ENCODE assay signal across 8 cellular contexts in genomic region chr1:100463809-100464424, GRCh38.
DNase-seq lines count a peak whose midpoint lies in the region; ATAC-seq and TF ChIP-seq lines count a peak whose summit lies in the region.

No MANE protein-coding gene starts in this region.

- H3K9me3 ChIP-seq in RWPE2 (ENCODE audit: severe bottlenecking) (no peaks in the 10 kb centered on the region), adipocyte (ENCODE audit: control insufficient read depth, low read length) (no peaks in the 10 kb centered on the region)

- H3K4me3 ChIP-seq in H7 (ENCODE audit: insufficient read depth, low read depth, low read length) (no peak overlapping the region), RWPE2 (ENCODE audit: severe bottlenecking) (no peak overlapping the region), adipocyte (ENCODE audit: low read length) (no peak overlapping the region)

- TF ChIP-seq CTCF in GM12872 (IDR thresholded peaks at IDR 0.05; ENCODE audit: insufficient read depth, low read depth, low read length) (peak; percentile 87), RWPE2 (IDR thresholded peaks at IDR 0.05; ENCODE audit: poor library complexity, severe bottlenecking) (peak; percentile 75)

- ATAC-seq in RWPE2 (ENCODE audit: low read depth) (peak; percentile 58), left cardiac atrium (peak; percentile 73 to 78)

- DNase-seq in H7 (peak; percentile 57), LHCN-M2 (ENCODE audit: low read depth) (peak; percentile 58), RWPE2 (ENCODE audit: low spot score) (no peak), adipocyte (ENCODE audit: low read depth) (peak; percentile 88), left cardiac atrium (peak; percentile 56), retina (peak; percentile 45), NCI-H187 treated with DMSO at 0.1 percent for 48 hours (lab: John Stamatoyannopoulos, UW) (no peak)

- H3K36me3 ChIP-seq in H7 (replicated peaks; ENCODE audit: control insufficient read depth, insufficient read depth, low read length), result no peaks in the 10 kb centered on the region
- H3K36me3 ChIP-seq in RWPE2 (ENCODE audit: low read depth), result no peaks in the 10 kb centered on the region
- H3K36me3 ChIP-seq in adipocyte (ENCODE audit: control insufficient read depth, insufficient read depth, low read length, severe bottlenecking), result no peaks in the 10 kb centered on the region

- H3K27ac ChIP-seq in RWPE2 (ENCODE audit: poor library complexity, severe bottlenecking), result no peak overlapping the region

- intact Hi-C loops in left cardiac atrium (cut with DNase I), result loop anchor here (2.0 to 10.0 kb wide), 4 partner anchors 141 to 649 kb away; no protein-coding TSS in a partner anchor

- no peak overlapping the region for H3K9ac ChIP-seq in adipocyte (ENCODE audit: low read length)

- H3K4me1 ChIP-seq in RWPE2 (ENCODE audit: insufficient read depth, poor library complexity, severe bottlenecking) (no peaks in the 10 kb centered on the region), adipocyte (ENCODE audit: control insufficient read depth, insufficient read depth, low read length) (peaks cover 8% of the 10 kb centered on the region)

- H3K27me3 ChIP-seq in H7 (ENCODE audit: control insufficient read depth, insufficient read depth, low read length) (no peaks in the 10 kb centered on the region), RWPE2 (ENCODE audit: insufficient read depth, poor library complexity, severe bottlenecking) (no peaks in the 10 kb centered on the region), adipocyte (replicated peaks; ENCODE audit: control insufficient read depth, insufficient read depth, low read length) (no peaks in the 10 kb centered on the region)

Comparison
In these comparisons a context has a peak if more than half of its experiments do, and no peak if none do; other contexts are left out.
1. DNase-seq: peak in H7 (single experiment), LHCN-M2 (single experiment), adipocyte (single experiment), left cardiac atrium (single experiment) and retina (single experiment); none in RWPE2 (single experiment) and NCI-H187 treated with DMSO at 0.1 percent for 48 hours (single experiment).